28 cellular contexts compared by ENCODE assay signal in genomic region chrX:30147996-30148643, GRCh38.
"Had no signal": no experiment of that assay in that cellular context is flagged by ENCODE, and none has a peak within 500 bp of the region (broad histone marks: within the 10 kb centered on the region; RNA-seq: fewer than 3 reads in every experiment).

No MANE protein-coding gene starts in this region.

- H3K4me1 ChIP-seq: SJCRH30 had no signal

- H3K9ac ChIP-seq: KMS-11 had no signal

- H3K4me3 ChIP-seq: MG63, PC-9, SJCRH30, SK-N-MC had no signal

- ATAC-seq: Panc1, Right ventricle myocardium inferior, SK-N-SH treated with all-trans-retinoic acid at 6 μM for 48 hours, T-cell had no signal

- H3K27ac ChIP-seq: KMS-11, RWPE1, SJCRH30 had no signal

- DNase-seq: Karpas-422, MG63, NCI-H1092, NCI-H1105, NCI-H1417 treated with DMSO at 0.1 percent for 48 hours, NCI-H1436 treated with DMSO at 0.1 percent for 48 hours, NCI-H1694 treated with DMSO at 0.1 percent for 48 hours, NCI-H187 treated with DMSO at 0.1 percent for 48 hours, NCI-H2029, NCI-H2081, NCI-H2171 treated with DMSO at 0.1 percent for 48 hours, NCI-H2227 treated with DMSO at 0.1 percent for 48 hours, NCI-H345, NCI-H446, NCI-H510A treated with DMSO at 0.1 percent for 48 hours, NCI-H524 treated with DMSO at 0.1 percent for 48 hours, NCI-H526 treated with DMSO at 0.1 percent for 48 hours, NCI-H774, PC-9, SIG-M5, SJCRH30, T-cell had no signal

- H2AFZ ChIP-seq: PC-9 had no signal

- H3K27me3 ChIP-seq: MG63, SJCRH30 had no signal

- H3K4me2 ChIP-seq: KMS-11 had no signal

- H3K36me3 ChIP-seq: MG63, SJCRH30 had no signal

- H3K9me3 ChIP-seq: MG63, SJCRH30 had no signal
